Comparison of ENCODE assay signal across 8 cellular contexts in genomic region chr19:10959277-10959968, GRCh38. TPM values are rescaled to one million over a fixed set of nuclear protein-coding genes. Genes with fewer than 3 reads are reported as not detected.
DNase-seq lines count a peak whose midpoint lies in the region; ATAC-seq and TF ChIP-seq lines count a peak whose summit lies in the region.
"Not testable (repeated sequence)": the region's sequence is repeated elsewhere in the genome, so short reads cannot be mapped to it uniquely, and the experiment has no call there.

No MANE protein-coding gene starts in this region.

- not testable (repeated sequence) for H3K9ac ChIP-seq in colonic mucosa (ENCODE audit: low read depth in 2 of 2, low read length in 2 of 2)

- not testable (repeated sequence) for H3K9me3 Mint-ChIP-seq in activated T-cell treated with anti-CD3 and anti-CD28 coated beads, Interleukin-2, amount 50 U/mL, for 72 hours; natural killer cell treated with Interleukin-12 subunit alpha and Interleukin-12 subunit beta and Interleukin-15 and Interleukin-18, amount 100 ng/mL, for 72 hours; stimulated activated memory B cell treated with anti-CD40 and anti-IgM and Interleukin-4, amounts not matched to agents 10 μg/mL and 1 μg/mL and 100 μg/mL, for 72 hours

- H3K36me3 ChIP-seq in BJ (ENCODE audit: control insufficient read depth, insufficient read depth, low read length); RWPE2 (ENCODE audit: low read depth); colonic mucosa; left ventricle myocardium inferior: not testable (repeated sequence)

- not testable (repeated sequence) for TF ChIP-seq CTCF in BJ (IDR thresholded peaks at IDR 0.05; ENCODE audit: insufficient read depth, low read depth, low read length); HFF-Myc (IDR thresholded peaks at IDR 0.05; ENCODE audit: low read depth, low read length, missing control alignments); RWPE2 (IDR thresholded peaks at IDR 0.05; ENCODE audit: poor library complexity, severe bottlenecking); colonic mucosa (IDR thresholded peaks at IDR 0.05); left ventricle myocardium inferior (IDR thresholded peaks at IDR 0.05; ENCODE audit: borderline replicate concordance)

- not testable (repeated sequence) for H3K4me1 ChIP-seq in RWPE2 (ENCODE audit: insufficient read depth, poor library complexity, severe bottlenecking); colonic mucosa
- H3K4me1 ChIP-seq in left ventricle myocardium inferior: peaks cover 26% of the 10 kb centered on the region

- DNase-seq in BJ (ENCODE audit: low read depth); HFF-Myc (ENCODE audit: extremely low read depth, low read depth); RWPE2 (ENCODE audit: low spot score); activated T-cell treated with anti-CD3 and anti-CD28 coated beads, Interleukin-2, amount 50 U/mL, for 72 hours; colonic mucosa; left ventricle myocardium inferior; natural killer cell treated with Interleukin-12 subunit alpha and Interleukin-12 subunit beta and Interleukin-15 and Interleukin-18, amount 100 ng/mL, for 72 hours (ENCODE audit: low spot score): not testable (repeated sequence)

- not testable (repeated sequence) for H3K9me3 ChIP-seq in RWPE2 (ENCODE audit: severe bottlenecking); colonic mucosa; left ventricle myocardium inferior (replicated peaks)

- H3K4me3 ChIP-seq in BJ (ENCODE audit: low read depth, low read length) (peak overlapping the region; percentile 83; the same call in 1 of the 2 replicates), HFF-Myc (replicated peaks; ENCODE audit: low read depth, low read length) (peak overlapping the region; percentile 53; the same call in 1 of the 2 replicates), RWPE2 (ENCODE audit: severe bottlenecking) (peak overlapping the region; percentile 67), left ventricle myocardium inferior (peak overlapping the region; percentile 94)
- H3K4me3 ChIP-seq in colonic mucosa: not testable (repeated sequence)

- intact Hi-C loops in colonic mucosa (cut with DNase I); left ventricle myocardium inferior (cut with micrococcal nuclease): not testable (repeated sequence)

- H3K27ac ChIP-seq in RWPE2 (ENCODE audit: poor library complexity, severe bottlenecking): peak overlapping the region; percentile 83
- peak overlapping the region; percentile 83 for H3K27ac ChIP-seq in colonic mucosa
- peak overlapping the region; percentile 95 for H3K27ac ChIP-seq in left ventricle myocardium inferior (replicated peaks)

- not testable (repeated sequence) for H3K27me3 Mint-ChIP-seq in activated T-cell treated with anti-CD3 and anti-CD28 coated beads, Interleukin-2, amount 50 U/mL, for 72 hours (ENCODE audit: low read depth); natural killer cell treated with Interleukin-12 subunit alpha and Interleukin-12 subunit beta and Interleukin-15 and Interleukin-18, amount 100 ng/mL, for 72 hours; stimulated activated memory B cell treated with anti-CD40 and anti-IgM and Interleukin-4, amounts not matched to agents 10 μg/mL and 1 μg/mL and 100 μg/mL, for 72 hours

- ATAC-seq in RWPE2 (ENCODE audit: low read depth); activated T-cell treated with anti-CD3 and anti-CD28 coated beads, Interleukin-2, amount 50 U/mL, for 72 hours (replicated peaks in 1 of 2); natural killer cell treated with Interleukin-12 subunit alpha and Interleukin-12 subunit beta and Interleukin-15 and Interleukin-18, amount 100 ng/mL, for 72 hours; stimulated activated memory B cell treated with anti-CD40 and anti-IgM and Interleukin-4, amounts not matched to agents 10 μg/mL and 1 μg/mL and 100 μg/mL, for 72 hours: not testable (repeated sequence)

- H3K27ac Mint-ChIP-seq in activated T-cell treated with anti-CD3 and anti-CD28 coated beads, Interleukin-2, amount 50 U/mL, for 72 hours: not testable (repeated sequence)
- peak overlapping the region; percentile 80 to 88 for H3K27ac Mint-ChIP-seq in natural killer cell treated with Interleukin-12 subunit alpha and Interleukin-12 subunit beta and Interleukin-15 and Interleukin-18, amount 100 ng/mL, for 72 hours
- H3K27ac Mint-ChIP-seq in stimulated activated memory B cell treated with anti-CD40 and anti-IgM and Interleukin-4, amounts not matched to agents 10 μg/mL and 1 μg/mL and 100 μg/mL, for 72 hours: peak overlapping the region; percentile 95

- POLR2A ChIA-PET in BJ (lab: Charles Lee): not testable (repeated sequence)

- peaks cover 41% of the 10 kb centered on the region for H3K4me1 Mint-ChIP-seq in activated T-cell treated with anti-CD3 and anti-CD28 coated beads, Interleukin-2, amount 50 U/mL, for 72 hours (ENCODE audit: low read depth)
- peaks cover 22 to 34% of the 10 kb centered on the region in 2 donors for H3K4me1 Mint-ChIP-seq in natural killer cell treated with Interleukin-12 subunit alpha and Interleukin-12 subunit beta and Interleukin-15 and Interleukin-18, amount 100 ng/mL, for 72 hours (ENCODE audit: low read depth in 2 of 2)
- H3K4me1 Mint-ChIP-seq in stimulated activated memory B cell treated with anti-CD40 and anti-IgM and Interleukin-4, amounts not matched to agents 10 μg/mL and 1 μg/mL and 100 μg/mL, for 72 hours: peaks cover 46% of the 10 kb centered on the region

- CTCF ChIA-PET in BJ (lab: Yijun Ruan, JAX): interaction anchor here (2.8 to 5.2 kb wide), 2 partner anchors 17 kb away, joined by 11 to 24 read pairs; no protein-coding TSS in a partner anchor

- peak overlapping the region; percentile 92 to 93 for H3K4me3 Mint-ChIP-seq in activated T-cell treated with anti-CD3 and anti-CD28 coated beads, Interleukin-2, amount 50 U/mL, for 72 hours
- H3K4me3 Mint-ChIP-seq in natural killer cell treated with Interleukin-12 subunit alpha and Interleukin-12 subunit beta and Interleukin-15 and Interleukin-18, amount 100 ng/mL, for 72 hours: peak overlapping the region; percentile 85
- peak overlapping the region; percentile 87 for H3K4me3 Mint-ChIP-seq in stimulated activated memory B cell treated with anti-CD40 and anti-IgM and Interleukin-4, amounts not matched to agents 10 μg/mL and 1 μg/mL and 100 μg/mL, for 72 hours

- H3K36me3 Mint-ChIP-seq in activated T-cell treated with anti-CD3 and anti-CD28 coated beads, Interleukin-2, amount 50 U/mL, for 72 hours (ENCODE audit: insufficient read depth in 2 of 2); natural killer cell treated with Interleukin-12 subunit alpha and Interleukin-12 subunit beta and Interleukin-15 and Interleukin-18, amount 100 ng/mL, for 72 hours; stimulated activated memory B cell treated with anti-CD40 and anti-IgM and Interleukin-4, amounts not matched to agents 10 μg/mL and 1 μg/mL and 100 μg/mL, for 72 hours: not testable (repeated sequence)

- H3K27me3 ChIP-seq in BJ (ENCODE audit: control insufficient read depth, insufficient read depth, low read length); RWPE2 (ENCODE audit: insufficient read depth, poor library complexity, severe bottlenecking); colonic mucosa; left ventricle myocardium inferior (ENCODE audit: low read depth): not testable (repeated sequence)

RNA-seq across cellular contexts. Expression of gene SMARCA4, which starts 1.4 kb away (rescaled TPM):
- polyA plus RNA-seq in BJ (2011; rRNA removed): 25.2 and 46.3 TPM in 2 replicates
- 90.3 and 113 TPM in 2 replicates for polyA minus RNA-seq in BJ (2011; rRNA and poly(A)+ RNA removed)
- 10 to 100 TPM; 80.5 to 83.2 TPM for total RNA-seq in activated T-cell treated with anti-CD3 and anti-CD28 coated beads, Interleukin-2, amount 50 U/mL, for 72 hours
- total RNA-seq in colonic mucosa (100 to 1,000 TPM in 1 of 2 donors, 10 to 100 TPM in 1; 73.8 to 141 TPM), left ventricle myocardium inferior (38.8 TPM)
- total RNA-seq in natural killer cell treated with Interleukin-12 subunit alpha and Interleukin-12 subunit beta and Interleukin-15 and Interleukin-18, amount 100 ng/mL, for 72 hours: 100 to 1,000 TPM; 118 to 175 TPM

RNA-seq across cellular contexts. Expression of gene TIMM29, which starts 30.8 kb away (rescaled TPM):
- polyA plus RNA-seq in BJ (2011; rRNA removed): 6.7 and 9.1 TPM in 2 replicates
- 4.6 and 5.5 TPM in 2 replicates for polyA minus RNA-seq in BJ (2011; rRNA and poly(A)+ RNA removed)
- total RNA-seq in activated T-cell treated with anti-CD3 and anti-CD28 coated beads, Interleukin-2, amount 50 U/mL, for 72 hours: 10 to 100 TPM; 20.3 to 20.9 TPM
- 10 to 100 TPM; 25.5 to 31.5 TPM for total RNA-seq in colonic mucosa
- total RNA-seq in left ventricle myocardium inferior: 12.4 TPM
- 10 to 100 TPM; 24.9 to 30.2 TPM for total RNA-seq in natural killer cell treated with Interleukin-12 subunit alpha and Interleukin-12 subunit beta and Interleukin-15 and Interleukin-18, amount 100 ng/mL, for 72 hours

RNA-seq across cellular contexts. Expression of gene YIPF2, which starts 31.0 kb away (rescaled TPM):
- polyA plus RNA-seq in BJ (2011; rRNA removed): 79.3 and 138 TPM in 2 replicates
- polyA minus RNA-seq in BJ (2011; rRNA and poly(A)+ RNA removed): 73.8 and 112 TPM in 2 replicates
- 10 to 100 TPM; 47.0 to 47.9 TPM for total RNA-seq in activated T-cell treated with anti-CD3 and anti-CD28 coated beads, Interleukin-2, amount 50 U/mL, for 72 hours
- total RNA-seq in colonic mucosa (10 to 100 TPM; 64.4 to 71.3 TPM), left ventricle myocardium inferior (13.1 TPM)
- total RNA-seq in natural killer cell treated with Interleukin-12 subunit alpha and Interleukin-12 subunit beta and Interleukin-15 and Interleukin-18, amount 100 ng/mL, for 72 hours: 10 to 100 TPM; 33.8 to 37.2 TPM
